ENCODE assay signal across 19 cellular contexts in genomic region chr1:32056598-32056997, GRCh38. TPM values are rescaled to one million over a fixed set of nuclear protein-coding genes. Genes with fewer than 3 reads are reported as not detected.
DNase-seq lines count a peak whose midpoint lies in the region; ATAC-seq, FAIRE-seq and TF ChIP-seq lines count a peak whose summit lies in the region.
"Had no signal": no experiment of that assay in that cellular context is flagged by ENCODE, and none has a peak within 500 bp of the region (broad histone marks: within the 10 kb centered on the region; RNA-seq: fewer than 3 reads in every experiment).

No MANE protein-coding gene starts in this region.

- POLR2A ChIA-PET in A673 (lab: Charles Lee; ENCODE audit: low non-redundant PET) (interaction anchor here (0.6 kb wide), 1 partner anchor 10 kb away, joined by 3 read pairs; no protein-coding TSS in a partner anchor), K562 (lab: Yijun Ruan, JAX) (interaction anchor here (0.7 to 4.5 kb wide), 3 partner anchors 13 to 221 kb away, joined by 4 to 28 read pairs (median 6); no protein-coding TSS in a partner anchor)
- POLR2A ChIA-PET in naive thymus-derived CD8-positive, alpha-beta T cell (lab: Charles Lee) = interaction anchor here (0.6 to 1.7 kb wide), 4 partner anchors 16 to 1123 kb away, joined by 3 to 6 read pairs (median 6); partner anchors contain the start of genes KPNA6 and TMEM39B

- DNase-seq in A673 (ENCODE audit: low spot score) (no peak), K562 (ENCODE audit: extremely low read depth in 1 of 4, low spot score in 3 of 4) (no peak), SKM-1 (lab: John Stamatoyannopoulos, UW; ENCODE audit: unreplicated experiment) (no peak), SW480 (ENCODE audit: low spot score) (no peak)
- no peak for DNase-seq in naive thymus-derived CD8-positive, alpha-beta T cell
- DNase-seq in effector CD8-positive, alpha-beta T cell (lab: John Stamatoyannopoulos, UW) = no peak
- DNase-seq: AML-193, Caco-2, GDM1, H9, NCI-H1417 treated with DMSO at 0.1 percent for 48 hours, NCI-H187 treated with DMSO at 0.1 percent for 48 hours, NCI-H526, PC-3, RPMI8226, SHP77 treated with DMSO at 0.1 percent for 48 hours had no signal

- H3K36me3 Mint-ChIP-seq in naive thymus-derived CD8-positive, alpha-beta T cell = peaks cover 0 to 84% (median 6%) of the 10 kb centered on the region in 3 donors

- peak overlapping the region in 7 of 10 donors; percentile 20 to 74 (median 53) for H3K27ac Mint-ChIP-seq in naive thymus-derived CD8-positive, alpha-beta T cell
- H3K27ac Mint-ChIP-seq: H9 had no signal

- in situ Hi-C loops in K562 (cut with MboI) = no loop called here

- no peak overlapping the region for H3K4me3 ChIP-seq in A673 (ENCODE audit: low read depth, low read length, poor library complexity, severe bottlenecking)
- no peak overlapping the region for H3K4me3 ChIP-seq in BLaER1
- H3K4me3 ChIP-seq in K562 = no peak overlapping the region

- no peaks in the 10 kb centered on the region for H3K27me3 Mint-ChIP-seq in naive thymus-derived CD8-positive, alpha-beta T cell

- intact Hi-C loops in A673 (cut with micrococcal nuclease; ENCODE audit: unreplicated experiment) (no loop called here), K562 (cut with micrococcal nuclease) (no loop called here)

- no peak for TF ChIP-seq POLR2A in K562 (conservative IDR thresholded peaks at IDR 0.05)

- TF ChIP-seq RAD21 in K562 (CRISPR knock-in tag; conservative IDR thresholded peaks at IDR 0.05 in 1 of 2, IDR thresholded peaks at IDR 0.05 in 1 of 2) = no peak

- TF ChIP-seq CTCF in A673 (conservative IDR thresholded peaks at IDR 0.05; ENCODE audit: low read depth, low read length) (no peak), K562 (IDR thresholded peaks at IDR 0.05 in 2 of 3, conservative IDR thresholded peaks at IDR 0.05 in 1 of 3; ENCODE audit: insufficient read depth in 2 of 3, low read depth in 1 of 3, low read length in 3 of 3) (no peak)

- no peak for ATAC-seq in K562
- no peak for ATAC-seq in naive thymus-derived CD8-positive, alpha-beta T cell
- ATAC-seq: PC-3 had no signal

- no peak for TF ChIP-seq EP300 in K562 (IDR thresholded peaks at IDR 0.05; ENCODE audit: low read length)

- H3K9ac ChIP-seq in BLaER1 = no peak overlapping the region
- no peak overlapping the region for H3K9ac ChIP-seq in K562 (ENCODE audit: insufficient read depth in 1 of 2, low read depth in 2 of 2, low read length in 2 of 2)

- H3K9me3 Mint-ChIP-seq in naive thymus-derived CD8-positive, alpha-beta T cell = no peaks in the 10 kb centered on the region
- H3K9me3 Mint-ChIP-seq: CD14-positive monocyte, H9 had no signal

- H3K79me2 ChIP-seq in K562 (ENCODE audit: control insufficient read depth, insufficient read depth, low read length) = 0 out of 3 replicates have a peak, but pooled peaks cover 2% of the 10 kb centered on the region

- FAIRE-seq in K562 (lab: Jason Lieb, UNC) = no peak

- peaks cover 84% of the 10 kb centered on the region for H3K36me3 ChIP-seq in A673 (ENCODE audit: insufficient read depth, low read length, poor library complexity, severe bottlenecking)
- no peaks in the 10 kb centered on the region; the same call in none of the 2 replicates for H3K36me3 ChIP-seq in BLaER1
- H3K36me3 ChIP-seq in K562 (ENCODE audit: control insufficient read depth, insufficient read depth, low read length) = peaks cover 93% of the 10 kb centered on the region

- peak overlapping the region; percentile 79 for H3K27ac ChIP-seq in A673 (ENCODE audit: low read depth, low read length, poor library complexity, severe bottlenecking)
- peak overlapping the region; percentile 70; the same call in 1 of the 2 replicates for H3K27ac ChIP-seq in BLaER1
- H3K27ac ChIP-seq in K562 (ENCODE audit: extremely low read depth, low read depth, low read length) = no peak overlapping the region
- H3K27ac ChIP-seq: HL-60 had no signal

- H3K9me3 ChIP-seq in A673 (ENCODE audit: low read depth, low read length, poor library complexity, severe bottlenecking) (no peaks in the 10 kb centered on the region), BLaER1 (no peaks in the 10 kb centered on the region), K562 (replicated peaks; ENCODE audit: control insufficient read depth, insufficient read depth, low read depth, low read length) (no peaks in the 10 kb centered on the region)
- H3K9me3 ChIP-seq: Caco-2 had no signal

- CTCF ChIA-PET in A673 (lab: Charles Lee) = no interaction called here
- CTCF ChIA-PET in K562 (lab: Yijun Ruan, JAX; ENCODE audit: low intra/inter-chr PET ratio) = no interaction called here

- 100% methylated on average over 1 of the region's 1 CpG for WGBS in K562 (ENCODE audit: insufficient coverage, low coverage, missing lambda C conversion rate)

- BruUV-seq in A673 (replicated peaks; lab: Mats Ljungman, UMichigan) = no TSS peak
- BruUV-seq in K562 (replicated peaks; lab: Mats Ljungman, UMichigan) = no TSS peak

- no peak overlapping the region for H2AFZ ChIP-seq in K562 (ENCODE audit: low read depth, low read length)

- peaks cover 0 to 4% (median under 1%) of the 10 kb centered on the region in 4 donors for H3K4me1 Mint-ChIP-seq in naive thymus-derived CD8-positive, alpha-beta T cell
- H3K4me1 Mint-ChIP-seq: CD14-positive monocyte had no signal

- peaks cover 97% of the 10 kb centered on the region for H4K20me1 ChIP-seq in BLaER1
- H4K20me1 ChIP-seq in K562 (replicated peaks; ENCODE audit: control insufficient read depth, insufficient read depth, low read length) = no peaks in the 10 kb centered on the region

- H3K27me3 ChIP-seq in A673 (replicated peaks; ENCODE audit: insufficient read depth, low read depth, low read length, poor library complexity) = no peaks in the 10 kb centered on the region
- H3K27me3 ChIP-seq in BLaER1 = no peaks in the 10 kb centered on the region
- H3K27me3 ChIP-seq in K562 (ENCODE audit: control insufficient read depth in 2 of 2, insufficient read depth in 2 of 2, low read length in 2 of 2) = no peaks in the 10 kb centered on the region

- no peak overlapping the region for H3K4me3 Mint-ChIP-seq in naive thymus-derived CD8-positive, alpha-beta T cell
- H3K4me3 Mint-ChIP-seq: CD14-positive monocyte, H9 had no signal

- H3K4me2 ChIP-seq in BLaER1 (peak overlapping the region; percentile 36; the same call in 1 of the 2 replicates), K562 (ENCODE audit: insufficient read depth, low read length) (no peak overlapping the region)

- no peaks in the 10 kb centered on the region for H3K9me1 ChIP-seq in K562 (ENCODE audit: control insufficient read depth, insufficient read depth, low read length)

- H3K4me1 ChIP-seq in A673 (ENCODE audit: insufficient read depth, low read length, poor library complexity, severe bottlenecking) (peaks cover 25% of the 10 kb centered on the region), BLaER1 (peaks cover 70% of the 10 kb centered on the region), K562 (replicated peaks in 1 of 2; ENCODE audit: control insufficient read depth in 2 of 2, insufficient read depth in 2 of 2, low read length in 2 of 2) (no peaks in the 10 kb centered on the region)
- H3K4me1 ChIP-seq: Caco-2 had no signal

RNA-seq across cellular contexts. Expression of gene TMEM39B, which starts 16.1 kb away (rescaled TPM):
- 30.4 and 32.4 TPM in 2 replicates for total RNA-seq in A673 (2021)
- 12.4 and 38.5 TPM in 2 replicates for total RNA-seq in K562 (2011; cell fraction: chromatin; rRNA removed; ENCODE audit: low replicate concordance)
- total RNA-seq in K562 (2011; cell fraction: nucleolus; rRNA removed) = 42.0 and 48.5 TPM in 2 replicates
- 31.2 and 37.3 TPM in 2 replicates for total RNA-seq in K562 (2011; cell fraction: nucleoplasm; rRNA removed)
- 6.0 and 9.5 TPM in 2 replicates for total RNA-seq in K562 (2014; rRNA removed)
- 4.9 and 6.9 TPM in 2 replicates for total RNA-seq in K562 (2014; rRNA removed; fragmentation: Illumina TruSeq; extraction: Trizol)
- 10.9 and 11.0 TPM in 2 replicates for total RNA-seq in K562 (2015; rRNA removed; fragmentation: Illumina TruSeq; extraction: Trizol)
- total RNA-seq in K562 (2021) = 28.5 and 29.3 TPM in 2 replicates
- 9.7 and 22.5 TPM in 2 replicates for polyA plus RNA-seq in K562 (2011; rRNA removed)
- 35.8 and 45.0 TPM in 2 replicates for polyA plus RNA-seq in K562 (2011; cell fraction: cytosol; rRNA removed)
- polyA plus RNA-seq in K562 (2011; cell fraction: nucleus; rRNA removed) = 26.6 and 34.6 TPM in 2 replicates
- polyA plus RNA-seq in K562 (2012) = 27.8 and 28.1 TPM in 2 replicates
- polyA plus RNA-seq in K562 (2014; fragmentation: Illumina TruSeq; extraction: Trizol) = 17.4 and 17.7 TPM in 2 replicates
- 1 to 10 TPM in 1 of 2 experiments, under 1 TPM in 1; 0.92 to 3.5 TPM for polyA plus RNA-seq in K562 (2014; fragmentation: Nextera tagmentation; extraction: Ambion mirVana)
- 10.9 and 12.2 TPM in 2 replicates for polyA plus RNA-seq in K562 (2014; rRNA removed)
- 12.3 and 16.2 TPM in 2 replicates for polyA minus RNA-seq in K562 (2011; rRNA and poly(A)+ RNA removed)
- 24.0 and 24.4 TPM in 2 replicates for polyA minus RNA-seq in K562 (2011; cell fraction: cytosol; rRNA and poly(A)+ RNA removed)
- polyA minus RNA-seq in K562 (2011; cell fraction: nucleus; rRNA and poly(A)+ RNA removed) = 11.2 and 12.8 TPM in 2 replicates
- 10 to 100 TPM; 25.1 to 26.1 TPM for total RNA-seq in naive thymus-derived CD8-positive, alpha-beta T cell
- 1 to 10 TPM; 2.4 to 4.8 (median 4.5) TPM for polyA plus RNA-seq in naive thymus-derived CD8-positive, alpha-beta T cell

RNA-seq across cellular contexts. Expression of gene KHDRBS1, which starts 42.9 kb away (rescaled TPM):
- total RNA-seq in A673 (2021) (226 and 236 TPM in 2 replicates), K562 (2014; rRNA removed) (119 and 120 TPM in 2 replicates), K562 (2014; rRNA removed; fragmentation: Illumina TruSeq; extraction: Trizol) (114 and 125 TPM in 2 replicates), K562 (2015; rRNA removed; fragmentation: Illumina TruSeq; extraction: Trizol) (97.2 and 102 TPM in 2 replicates), K562 (2021) (234 and 257 TPM in 2 replicates)
- total RNA-seq in K562 (2011; cell fraction: chromatin; rRNA removed; ENCODE audit: low replicate concordance) = 35.0 and 69.1 TPM in 2 replicates
- 25.7 and 30.0 TPM in 2 replicates for total RNA-seq in K562 (2011; cell fraction: nucleolus; rRNA removed)
- 48.0 and 76.6 TPM in 2 replicates for total RNA-seq in K562 (2011; cell fraction: nucleoplasm; rRNA removed)
- polyA plus RNA-seq in K562 (2011; rRNA removed) (53.7 and 55.5 TPM in 2 replicates), K562 (2014; fragmentation: Illumina TruSeq; extraction: Trizol) (199 and 203 TPM in 2 replicates), K562 (2014; fragmentation: Nextera tagmentation; extraction: Ambion mirVana) (10 to 100 TPM; 48.4 to 53.2 TPM), K562 (2014; rRNA removed) (116 and 140 TPM in 2 replicates)
- 42.2 and 48.3 TPM in 2 replicates for polyA plus RNA-seq in K562 (2011; cell fraction: cytosol; rRNA removed)
- 41.0 and 48.4 TPM in 2 replicates for polyA plus RNA-seq in K562 (2011; cell fraction: nucleus; rRNA removed)
- polyA plus RNA-seq in K562 (2012) = 191 and 193 TPM in 2 replicates
- polyA minus RNA-seq in K562 (2011; rRNA and poly(A)+ RNA removed) = 36.1 and 52.7 TPM in 2 replicates
- polyA minus RNA-seq in K562 (2011; cell fraction: cytosol; rRNA and poly(A)+ RNA removed) = 70.3 and 82.8 TPM in 2 replicates
- polyA minus RNA-seq in K562 (2011; cell fraction: nucleus; rRNA and poly(A)+ RNA removed) = 17.4 and 34.9 TPM in 2 replicates
- total RNA-seq in naive thymus-derived CD8-positive, alpha-beta T cell = 100 to 1,000 TPM; 121 to 130 TPM
- polyA plus RNA-seq in naive thymus-derived CD8-positive, alpha-beta T cell = 100 to 1,000 TPM in 1 of 3 donors, 10 to 100 TPM in 2; 92.1 to 115 (median 99.2) TPM

RNA-seq across cellular contexts. Expression of gene KPNA6, which starts 51.3 kb away (rescaled TPM):
- 96.8 and 97.4 TPM in 2 replicates for total RNA-seq in A673 (2021)
- total RNA-seq in K562 (2011; cell fraction: chromatin; rRNA removed; ENCODE audit: low replicate concordance) = 44.4 and 59.0 TPM in 2 replicates
- 21.2 and 22.4 TPM in 2 replicates for total RNA-seq in K562 (2011; cell fraction: nucleolus; rRNA removed)
- total RNA-seq in K562 (2011; cell fraction: nucleoplasm; rRNA removed) = 36.6 and 51.3 TPM in 2 replicates
- 20.1 and 26.7 TPM in 2 replicates for total RNA-seq in K562 (2014; rRNA removed)
- total RNA-seq in K562 (2014; rRNA removed; fragmentation: Illumina TruSeq; extraction: Trizol) = 42.5 and 50.0 TPM in 2 replicates
- 36.9 and 38.9 TPM in 2 replicates for total RNA-seq in K562 (2015; rRNA removed; fragmentation: Illumina TruSeq; extraction: Trizol)
- 54.6 and 57.9 TPM in 2 replicates for total RNA-seq in K562 (2021)
- 36.6 and 41.6 TPM in 2 replicates for polyA plus RNA-seq in K562 (2011; rRNA removed)
- polyA plus RNA-seq in K562 (2011; cell fraction: cytosol; rRNA removed) = 18.7 and 33.1 TPM in 2 replicates
- 17.1 and 19.8 TPM in 2 replicates for polyA plus RNA-seq in K562 (2011; cell fraction: nucleus; rRNA removed)
- 15.1 and 15.2 TPM in 2 replicates for polyA plus RNA-seq in K562 (2012)
- 26.6 and 30.0 TPM in 2 replicates for polyA plus RNA-seq in K562 (2014; fragmentation: Illumina TruSeq; extraction: Trizol)
- 10 to 100 TPM; 24.8 to 32.2 TPM for polyA plus RNA-seq in K562 (2014; fragmentation: Nextera tagmentation; extraction: Ambion mirVana)
- polyA plus RNA-seq in K562 (2014; rRNA removed) = 27.6 and 32.2 TPM in 2 replicates
- polyA minus RNA-seq in K562 (2011; rRNA and poly(A)+ RNA removed) = 47.4 and 66.2 TPM in 2 replicates
- polyA minus RNA-seq in K562 (2011; cell fraction: cytosol; rRNA and poly(A)+ RNA removed) = 27.6 and 34.9 TPM in 2 replicates
- polyA minus RNA-seq in K562 (2011; cell fraction: nucleus; rRNA and poly(A)+ RNA removed) = 8.8 and 20.9 TPM in 2 replicates
- 10 to 100 TPM; 59.5 to 66.4 TPM for total RNA-seq in naive thymus-derived CD8-positive, alpha-beta T cell
- 10 to 100 TPM; 26.5 to 31.9 (median 28.3) TPM for polyA plus RNA-seq in naive thymus-derived CD8-positive, alpha-beta T cell
